7 cellular contexts compared by ENCODE assay signal in the genomic region with DNA sequence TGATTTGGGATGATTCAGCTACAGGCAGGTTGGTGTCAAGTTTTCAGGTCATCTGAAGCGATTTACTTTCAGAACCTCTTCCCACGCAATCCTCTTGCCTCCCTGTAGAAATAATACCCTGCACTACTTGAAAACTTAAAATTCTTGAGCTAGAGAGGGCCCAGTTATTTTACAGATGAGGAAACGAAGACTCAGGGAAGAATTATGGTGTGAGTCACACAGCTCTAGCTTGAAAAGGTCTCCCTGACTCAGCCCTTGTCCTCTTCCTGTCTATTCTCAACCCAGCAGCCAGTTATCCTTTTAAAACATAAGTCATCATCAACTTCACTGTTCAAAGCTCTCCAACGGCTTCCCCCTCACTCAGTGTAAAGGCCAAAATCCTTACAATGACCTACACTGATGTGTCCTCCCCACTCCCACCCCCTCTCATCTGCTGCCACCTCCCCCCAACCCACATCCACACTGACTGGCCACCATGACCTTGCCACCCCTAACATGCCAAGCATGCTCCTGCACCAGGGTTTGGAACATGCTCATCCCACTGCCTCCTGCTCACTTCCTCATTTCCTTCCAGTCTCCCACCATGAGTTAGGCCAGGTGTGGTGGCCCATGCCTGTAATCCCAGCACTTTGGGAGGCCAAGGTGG.
DNase-seq lines count a peak whose midpoint lies in the region; TF ChIP-seq lines count a peak whose summit lies in the region.

No MANE protein-coding gene starts in this region.

- H3K4me3 ChIP-seq in GM12875 (ENCODE audit: low read depth, low read length) (peak overlapping the region; percentile 43), coronary artery (peak overlapping the region; percentile 37)

- DNase-seq in NCI-H226 (peak; percentile 98), coronary artery (ENCODE audit: low spot score) (no peak), non-pigmented ciliary epithelial cell (ENCODE audit: low read depth) (peak; percentile 92), superior temporal gyrus (ENCODE audit: extremely low spot score) (no peak), globus pallidus (ENCODE audit: low spot score) (no peak), NCI-H446 treated with DMSO at 0.1 percent for 48 hours (lab: John Stamatoyannopoulos, UW) (no peak)

- H3K27ac ChIP-seq in coronary artery, result peak overlapping the region in 1 of 2 donors; percentile 74

- TF ChIP-seq CTCF in GM12875 (IDR thresholded peaks at IDR 0.05; ENCODE audit: borderline replicate concordance, insufficient read depth, low read depth, low read length) (no peak), coronary artery (IDR thresholded peaks at IDR 0.05) (no peak)

Comparison
In these comparisons a context has a peak if more than half of its experiments do, and no peak if none do; other contexts are left out.
1. DNase-seq: peak in NCI-H226 (single experiment) and non-pigmented ciliary epithelial cell (single experiment); none in coronary artery (single experiment), superior temporal gyrus (single experiment), globus pallidus (single experiment) and NCI-H446 treated with DMSO at 0.1 percent for 48 hours (single experiment).